ENCODE assay signal across 8 cellular contexts in genomic region chr15:42650208-42651066, GRCh38.
A peak's percentile ranks its signal among the peaks of the same experiment; 100 is the strongest.
DNase-seq lines count a peak whose midpoint lies in the region; ATAC-seq, FAIRE-seq and TF ChIP-seq lines count a peak whose summit lies in the region.

No MANE protein-coding gene starts in this region.

- no peak overlapping the region for H3K4me3 ChIP-seq in BJ (ENCODE audit: low read depth, low read length)
- no peak overlapping the region for H3K4me3 ChIP-seq in trophoblast cell (ENCODE audit: low read depth, low read length)
- no peak overlapping the region for H3K4me3 ChIP-seq in aorta (ENCODE audit: low read length in 2 of 2)

- WGBS in trophoblast cell (ENCODE audit: extremely low coverage, insufficient coverage, insufficient read length): no CpG with 5 or more reads among the region's 5 CpGs
- WGBS in aorta, 2 donors: 56 to 59% methylated on average over 5 of the region's 5 CpGs

- no peak overlapping the region for H2BK120ac ChIP-seq in trophoblast cell (ENCODE audit: insufficient read depth, low read length, poor library complexity)

- no peak overlapping the region for H3K4ac ChIP-seq in trophoblast cell (ENCODE audit: low read depth, low read length)

- H3K27ac ChIP-seq in RWPE1 (no peak overlapping the region), trophoblast cell (ENCODE audit: low read depth, low read length) (no peak overlapping the region), aorta (ENCODE audit: low read depth in 1 of 2, low read length in 2 of 2) (no peak overlapping the region)

- H3K27me3 ChIP-seq in BJ (ENCODE audit: control insufficient read depth, insufficient read depth, low read length) (no peaks in the 10 kb centered on the region), trophoblast cell (ENCODE audit: insufficient read depth, low read length) (no peaks in the 10 kb centered on the region), aorta (ENCODE audit: control insufficient read depth in 1 of 2, insufficient read depth in 2 of 2, low read length in 1 of 2) (no peaks in the 10 kb centered on the region)

- intact Hi-C loops in aorta (cut with DNase I): loop anchor here in 1 of 2 donors (5.0 kb wide), 1 partner anchor 103 kb away; the partner anchor contains the start of genes HAUS2 and LRRC57

- H3K9me3 ChIP-seq in trophoblast cell (ENCODE audit: insufficient read depth, low read depth, low read length) (no peaks in the 10 kb centered on the region), aorta (ENCODE audit: control insufficient read depth, low read length) (no peaks in the 10 kb centered on the region)

- H2BK12ac ChIP-seq in trophoblast cell (ENCODE audit: low read length): no peak overlapping the region

- H3K79me1 ChIP-seq in trophoblast cell (ENCODE audit: low read length): no peaks in the 10 kb centered on the region

- H3K18ac ChIP-seq in trophoblast cell (ENCODE audit: low read length): no peak overlapping the region

- H2AK5ac ChIP-seq in trophoblast cell (ENCODE audit: low read length): no peak overlapping the region

- no peaks in the 10 kb centered on the region for H3K79me2 ChIP-seq in trophoblast cell (ENCODE audit: control insufficient read depth, insufficient read depth, low read length, poor library complexity)

- no peak overlapping the region for H2AFZ ChIP-seq in trophoblast cell (ENCODE audit: insufficient read depth, low read length, poor library complexity)

- H3K14ac ChIP-seq in trophoblast cell (ENCODE audit: low read length): no peak overlapping the region

- no peak overlapping the region for H4K8ac ChIP-seq in trophoblast cell (ENCODE audit: low read depth, low read length)

- H4K91ac ChIP-seq in trophoblast cell (ENCODE audit: low read depth, low read length): no peak overlapping the region

- H3K4me2 ChIP-seq in trophoblast cell (ENCODE audit: low read length): no peak overlapping the region

- peak; percentile 94 for FAIRE-seq in GM19239 (lab: Jason Lieb, UNC)

- H3K4me1 ChIP-seq in trophoblast cell (ENCODE audit: control insufficient read depth in 1 of 2, insufficient read depth in 2 of 2, low read length in 2 of 2): no peaks in the 10 kb centered on the region
- H3K4me1 ChIP-seq in aorta (ENCODE audit: control insufficient read depth in 1 of 2, insufficient read depth in 2 of 2, low read length in 2 of 2): no peaks in the 10 kb centered on the region

- no peak overlapping the region for H2BK5ac ChIP-seq in trophoblast cell (ENCODE audit: low read depth, low read length, poor library complexity)

- H3K9ac ChIP-seq in trophoblast cell (ENCODE audit: low read length): no peak overlapping the region

- H3K36me3 ChIP-seq in BJ (ENCODE audit: control insufficient read depth, insufficient read depth, low read length): no peaks in the 10 kb centered on the region
- no peaks in the 10 kb centered on the region for H3K36me3 ChIP-seq in trophoblast cell (ENCODE audit: control insufficient read depth in 1 of 2, insufficient read depth in 2 of 2, low read length in 2 of 2)
- H3K36me3 ChIP-seq in aorta (ENCODE audit: control insufficient read depth in 1 of 2, insufficient read depth in 2 of 2, low read length in 1 of 2): no peaks in the 10 kb centered on the region

- POLR2A ChIA-PET in BJ (lab: Charles Lee) (no interaction called here), RWPE1 (lab: Yijun Ruan, JAX; ENCODE audit: low non-redundant PET) (interaction anchor here (0.5 kb wide), 1 partner anchor 115 kb away, joined by 4 read pairs; no protein-coding TSS in a partner anchor)

- TF ChIP-seq CTCF in BJ (IDR thresholded peaks at IDR 0.05; ENCODE audit: insufficient read depth, low read depth, low read length): peak; percentile 82
- TF ChIP-seq CTCF in RWPE1 (conservative IDR thresholded peaks at IDR 0.05; ENCODE audit: low read depth): peak; percentile 87

- peak; percentile 85 for ATAC-seq in aorta (ENCODE audit: low FRiP score)

- no peak overlapping the region for H4K12ac ChIP-seq in trophoblast cell (ENCODE audit: low read depth, low read length)

- no peak overlapping the region for H3K23ac ChIP-seq in trophoblast cell (ENCODE audit: low read length)

- CTCF ChIA-PET in BJ (lab: Yijun Ruan, JAX) (interaction anchor here (0.9 to 1.7 kb wide), 8 partner anchors 30 to 486 kb away, joined by 3 to 5 read pairs (median 3); partner anchors contain the start of genes HAUS2, LRRC57 and ZNF106), RWPE1 (lab: Yijun Ruan, JAX) (interaction anchor here (0.6 to 1.4 kb wide), 2 partner anchors 69 to 75 kb away, joined by 3 to 5 read pairs; partner anchors contain the start of gene STARD9)

- DNase-seq in BJ (ENCODE audit: low read depth): peak; percentile 55
- DNase-seq in GM19239 (ENCODE audit: insufficient read length, low spot score): peak; percentile 36
- DNase-seq in LHCN-M2 (ENCODE audit: low read depth): peak; percentile 88
- DNase-seq in RWPE1 (ENCODE audit: low spot score): peak; percentile 82
- peak; percentile 73 for DNase-seq in activated effector memory CD4-positive, alpha-beta T cell treated with anti-CD3 and anti-CD28 coated beads, Interleukin-2, amount 50 U/mL, for 16 hours
- peak; percentile 75 for DNase-seq in globus pallidus (ENCODE audit: low spot score)
- DNase-seq in trophoblast cell: peak; percentile 41 to 72
- DNase-seq in aorta: peak in 1 of 2 donors; percentile 61
